Comparison of ENCODE assay signal across 10 cellular contexts in genomic region chr15:101152914-101153313, GRCh38.
DNase-seq lines count a peak whose midpoint lies in the region; ATAC-seq, FAIRE-seq and TF ChIP-seq lines count a peak whose summit lies in the region.
"Had no signal": no experiment of that assay in that cellular context is flagged by ENCODE, and none has a peak within 500 bp of the region (broad histone marks: within the 10 kb centered on the region; RNA-seq: fewer than 3 reads in every experiment).

No MANE protein-coding gene starts in this region.

- ATAC-seq in GM18511 (IDR thresholded peaks at IDR 0.05; ENCODE audit: unreplicated experiment), result no peak
- no peak for ATAC-seq in CD8-positive, alpha-beta T cell
- ATAC-seq: natural killer cell treated with Interleukin-12 subunit alpha and Interleukin-12 subunit beta and Interleukin-15 and Interleukin-18, amount 100 ng/mL, for 72 hours had no signal

- TF ChIP-seq RAD21 in SK-N-SH (IDR thresholded peaks at IDR 0.05; ENCODE audit: low read length) (no peak), liver (IDR thresholded peaks at IDR 0.05) (no peak)

- H3K9ac ChIP-seq in SK-N-SH (no peak overlapping the region), liver (ENCODE audit: low read depth in 1 of 2, low read length in 2 of 2) (no peak overlapping the region)

- FAIRE-seq in GM19239 (lab: Jason Lieb, UNC) (peak; percentile 39), frontal cortex (lab: Jason Lieb, UNC) (no peak)

- intact Hi-C loops in CD8-positive, alpha-beta T cell (cut with DNase I, micrococcal nuclease), result no loop called here
- intact Hi-C loops in uterus (cut with DNase I; ENCODE audit: low total_unique reads), result no loop called here

- H3K4me1 Mint-ChIP-seq in CD8-positive, alpha-beta T cell (ENCODE audit: low read depth), result peaks cover 8% of the 10 kb centered on the region

- H2AFZ ChIP-seq in SK-N-SH (ENCODE audit: low read depth), result no peak overlapping the region

- H3K4me2 ChIP-seq in SK-N-SH, result no peak overlapping the region

- TF ChIP-seq CTCF in BE2C (IDR thresholded peaks at IDR 0.05; ENCODE audit: low read depth, low read length) (peak; percentile 56), SK-N-SH (IDR thresholded peaks at IDR 0.05) (peak; percentile 42; the same call in 1 of the 2 replicates), liver (IDR thresholded peaks at IDR 0.05; ENCODE audit: low read depth, low read length, missing input control) (peak; percentile 1), uterus (IDR thresholded peaks at IDR 0.05) (no peak)
- TF ChIP-seq CTCF in CD8-positive, alpha-beta T cell (IDR thresholded peaks at IDR 0.05), result no peak

- no peaks in the 10 kb centered on the region for H3K36me3 ChIP-seq in BE2C
- H3K36me3 ChIP-seq in SK-N-SH (replicated peaks in 1 of 2; ENCODE audit: control insufficient read depth in 1 of 2, insufficient read depth in 2 of 2, low read length in 1 of 2), result no peaks in the 10 kb centered on the region
- H3K36me3 ChIP-seq in liver (ENCODE audit: control insufficient read depth in 4 of 4, insufficient read depth in 3 of 4, low read depth in 1 of 4, low read length in 3 of 4), result no peaks in the 10 kb centered on the region
- H3K36me3 ChIP-seq in CD8-positive, alpha-beta T cell (ENCODE audit: insufficient read depth, low read length), result no peaks in the 10 kb centered on the region
- H3K36me3 ChIP-seq in uterus, result no peaks in the 10 kb centered on the region

- H3K4me3 ChIP-seq in BE2C (ENCODE audit: low read depth, low read length), result no peak overlapping the region
- H3K4me3 ChIP-seq in SK-N-SH (ENCODE audit: low read depth in 2 of 2, low read length in 1 of 2), result no peak overlapping the region
- H3K4me3 ChIP-seq in liver (ENCODE audit: low read depth in 1 of 3, low read length in 3 of 3), result no peak overlapping the region
- no peak overlapping the region for H3K4me3 ChIP-seq in CD8-positive, alpha-beta T cell (ENCODE audit: low read depth, low read length)
- no peak overlapping the region for H3K4me3 ChIP-seq in uterus

- H4K20me1 ChIP-seq in SK-N-SH (ENCODE audit: insufficient read depth), result no peaks in the 10 kb centered on the region

- 92% methylated on average over 7 of the region's 10 CpGs for WGBS in SK-N-SH (ENCODE audit: low lambda C conversion rate)
- WGBS in liver, result 91% methylated on average over 10 of the region's 10 CpGs

- no peak overlapping the region for H3K27ac Mint-ChIP-seq in CD8-positive, alpha-beta T cell
- H3K27ac Mint-ChIP-seq: natural killer cell treated with Interleukin-12 subunit alpha and Interleukin-12 subunit beta and Interleukin-15 and Interleukin-18, amount 100 ng/mL, for 72 hours had no signal

- H3K4me1 ChIP-seq in BE2C (peaks cover 18% of the 10 kb centered on the region), SK-N-SH (ENCODE audit: control insufficient read depth in 1 of 2, insufficient read depth in 2 of 2, low read depth in 1 of 2, low read length in 1 of 2) (peaks cover 0 to 34% of the 10 kb centered on the region in 2 experiments; a peak in 2 of 4 replicates), liver (ENCODE audit: control insufficient read depth in 4 of 4, insufficient read depth in 4 of 4, low read length in 3 of 4) (peaks cover 0 to 3% (median 0%) of the 10 kb centered on the region in 4 donors), uterus (no peaks in the 10 kb centered on the region)
- H3K4me1 ChIP-seq in CD8-positive, alpha-beta T cell (ENCODE audit: insufficient read depth, low read length), result no peaks in the 10 kb centered on the region

- no peaks in the 10 kb centered on the region for H3F3A ChIP-seq in SK-N-SH (replicated peaks; ENCODE audit: insufficient read depth)

- H3K9me2 ChIP-seq in SK-N-SH, result no peaks in the 10 kb centered on the region

- DNase-seq in BE2C, result no peak
- no peak for DNase-seq in GM19239 (ENCODE audit: insufficient read length, low spot score)
- DNase-seq in SK-N-SH, result no peak
- DNase-seq in CD8-positive, alpha-beta T cell, result no peak
- no peak for DNase-seq in uterus
- no peak for DNase-seq in frontal cortex (ENCODE audit: low spot score in 2 of 2)
- DNase-seq: effector memory CD4-positive, alpha-beta T cell had no signal

- H3K9me3 ChIP-seq in BE2C, result no peaks in the 10 kb centered on the region
- no peaks in the 10 kb centered on the region for H3K9me3 ChIP-seq in SK-N-SH
- H3K9me3 ChIP-seq in liver (ENCODE audit: control insufficient read depth in 4 of 4, low read length in 3 of 4), result no peaks in the 10 kb centered on the region
- H3K9me3 ChIP-seq in CD8-positive, alpha-beta T cell (ENCODE audit: low read length), result no peaks in the 10 kb centered on the region
- no peaks in the 10 kb centered on the region for H3K9me3 ChIP-seq in uterus

- no peaks in the 10 kb centered on the region for H3K79me2 ChIP-seq in SK-N-SH (ENCODE audit: insufficient read depth)

- POLR2A ChIA-PET in SK-N-SH (lab: Yijun Ruan, JAX), result no interaction called here
- POLR2A ChIA-PET in CD8-positive, alpha-beta T cell (lab: Charles Lee), result no interaction called here

- H3K36me3 Mint-ChIP-seq in CD8-positive, alpha-beta T cell, result no peaks in the 10 kb centered on the region
- H3K36me3 Mint-ChIP-seq: natural killer cell treated with Interleukin-12 subunit alpha and Interleukin-12 subunit beta and Interleukin-15 and Interleukin-18, amount 100 ng/mL, for 72 hours had no signal

- no peak for TF ChIP-seq POLR2A in uterus (IDR thresholded peaks at IDR 0.05)

- H3K27me3 ChIP-seq in BE2C, result no peaks in the 10 kb centered on the region
- no peaks in the 10 kb centered on the region for H3K27me3 ChIP-seq in SK-N-SH (ENCODE audit: insufficient read depth)
- no peaks in the 10 kb centered on the region for H3K27me3 ChIP-seq in liver (ENCODE audit: control insufficient read depth in 4 of 4, insufficient read depth in 4 of 4, low read length in 3 of 4)
- no peaks in the 10 kb centered on the region for H3K27me3 ChIP-seq in CD8-positive, alpha-beta T cell (ENCODE audit: insufficient read depth, low read length)
- no peaks in the 10 kb centered on the region for H3K27me3 ChIP-seq in uterus

- TF ChIP-seq EP300 in SK-N-SH (IDR thresholded peaks at IDR 0.05; ENCODE audit: borderline replicate concordance in 1 of 2, low read depth in 1 of 2, low read length in 1 of 2), result no peak

- H3K9me3 Mint-ChIP-seq in CD8-positive, alpha-beta T cell, result no peaks in the 10 kb centered on the region
- H3K9me3 Mint-ChIP-seq: natural killer cell treated with Interleukin-12 subunit alpha and Interleukin-12 subunit beta and Interleukin-15 and Interleukin-18, amount 100 ng/mL, for 72 hours had no signal

- H3K27me3 Mint-ChIP-seq in CD8-positive, alpha-beta T cell (ENCODE audit: low read depth), result no peaks in the 10 kb centered on the region
- H3K27me3 Mint-ChIP-seq: natural killer cell treated with Interleukin-12 subunit alpha and Interleukin-12 subunit beta and Interleukin-15 and Interleukin-18, amount 100 ng/mL, for 72 hours had no signal

- no peak overlapping the region for H3K27ac ChIP-seq in SK-N-SH (ENCODE audit: low read depth in 2 of 2, low read length in 1 of 2)
- H3K27ac ChIP-seq in liver (ENCODE audit: low read depth in 1 of 2, low read length in 2 of 2), result no peak overlapping the region
- H3K27ac ChIP-seq in CD8-positive, alpha-beta T cell (ENCODE audit: low read depth, low read length), result no peak overlapping the region
- no peak overlapping the region for H3K27ac ChIP-seq in uterus

- CTCF ChIA-PET in SK-N-SH (lab: Yijun Ruan, JAX), result interaction anchor here (1.9 kb wide), 1 partner anchor 14 kb away, joined by 8 read pairs; no protein-coding TSS in a partner anchor
- CTCF ChIA-PET in CD8-positive, alpha-beta T cell (lab: Charles Lee), result no interaction called here

- H3K4me3 Mint-ChIP-seq in CD8-positive, alpha-beta T cell, result no peak overlapping the region
- H3K4me3 Mint-ChIP-seq: natural killer cell treated with Interleukin-12 subunit alpha and Interleukin-12 subunit beta and Interleukin-15 and Interleukin-18, amount 100 ng/mL, for 72 hours had no signal

TF ChIP-seq in SK-N-SH, 30 proteins besides CTCF, POLR2A, EP300 and RAD21 (continues in another document):
- TF ChIP-seq POLR2AphosphoS5 (IDR thresholded peaks at IDR 0.05; ENCODE audit: low read depth, low read length) (no peak), FOXM1 (IDR thresholded peaks at IDR 0.05; ENCODE audit: low read depth) (no peak), TCF12 (IDR thresholded peaks at IDR 0.05) (no peak), SMC3 (IDR thresholded peaks at IDR 0.05; ENCODE audit: low read depth, low read length) (no peak), USF1 (IDR thresholded peaks at IDR 0.05; ENCODE audit: borderline replicate concordance, low read depth) (no peak), ELF1 (IDR thresholded peaks at IDR 0.05) (no peak)

TF ChIP-seq in liver, 16 proteins besides CTCF, POLR2A, EP300 and RAD21 (continues in another document):
- TF ChIP-seq RXRA (IDR thresholded peaks at IDR 0.05), result no peak
- no peak for TF ChIP-seq HNF4A (conservative IDR thresholded peaks at IDR 0.05)
- TF ChIP-seq MAX (IDR thresholded peaks at IDR 0.05), result no peak
- no peak for TF ChIP-seq NR2F2 (IDR thresholded peaks at IDR 0.05)
- TF ChIP-seq FOXA1 (IDR thresholded peaks at IDR 0.05), result no peak
- no peak for TF ChIP-seq FOXA2 (IDR thresholded peaks at IDR 0.05)
- no peak for TF ChIP-seq EGR1 (IDR thresholded peaks at IDR 0.05; ENCODE audit: low read depth in 2 of 2)
- no peak for TF ChIP-seq JUND (IDR thresholded peaks at IDR 0.05)
- TF ChIP-seq YY1 (IDR thresholded peaks at IDR 0.05), result no peak
- TF ChIP-seq TAF1 (conservative IDR thresholded peaks at IDR 0.05), result no peak

Comparison
In these comparisons a context has a peak if more than half of its experiments do, and no peak if none do; other contexts are left out.
1. CTCF ChIP-seq: peak in BE2C (single experiment), SK-N-SH (single experiment) and liver (single experiment); none in CD8-positive, alpha-beta T cell (single experiment) and uterus (0 of 4).